ENCODE assay signal across 9 cellular contexts in the genomic region with DNA sequence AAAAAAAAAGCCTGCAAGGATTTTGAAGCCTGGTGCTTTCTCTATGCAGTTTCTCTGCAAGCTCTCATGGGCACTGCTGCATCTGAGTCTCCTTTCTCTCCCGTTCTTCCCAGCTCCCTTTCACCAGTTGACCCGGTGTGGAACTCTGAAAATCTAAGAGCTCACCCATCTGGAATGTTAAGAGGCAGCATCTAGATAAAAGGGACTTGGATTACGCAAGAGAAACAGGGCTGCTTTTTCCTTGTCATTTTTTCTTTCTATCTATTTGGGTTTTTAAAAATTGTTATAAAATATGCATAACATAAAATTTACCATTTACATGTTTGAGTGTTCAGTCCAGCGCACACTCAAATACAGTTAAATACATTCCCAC.
A peak's percentile ranks its signal among the peaks of the same experiment; 100 is the strongest.
DNase-seq lines count a peak whose midpoint lies in the region; TF ChIP-seq lines count a peak whose summit lies in the region.
"Had no signal": no experiment of that assay in that cellular context is flagged by ENCODE, and none has a peak within 500 bp of the region (broad histone marks: within the 10 kb centered on the region; RNA-seq: fewer than 3 reads in every experiment).

No MANE protein-coding gene starts in this region.

- H3K36me3 ChIP-seq in osteoblast (ENCODE audit: insufficient read depth, low read length) = no peaks in the 10 kb centered on the region

- no peaks in the 10 kb centered on the region for H3K27me3 ChIP-seq in osteoblast (ENCODE audit: insufficient read depth, low read length)

- no peak overlapping the region for H3K4me3 ChIP-seq in fibroblast of mammary gland (ENCODE audit: control insufficient read depth, low read depth, low read length)
- no peak overlapping the region for H3K4me3 ChIP-seq in osteoblast (ENCODE audit: insufficient read depth, low read length)

- no peak for TF ChIP-seq CTCF in fibroblast of mammary gland (conservative IDR thresholded peaks at IDR 0.05; ENCODE audit: control insufficient read depth, insufficient read depth, low read depth, low read length)
- no peak for TF ChIP-seq CTCF in osteoblast (IDR thresholded peaks at IDR 0.05; ENCODE audit: extremely low read depth, low read depth, low read length)

- H3K4me2 ChIP-seq in osteoblast (ENCODE audit: insufficient read depth, low read length) = peak overlapping the region; percentile 68

- no peaks in the 10 kb centered on the region for H3K4me1 Mint-ChIP-seq in T-helper 2 cell treated with Interferon-gamma antibody and Interleukin-4, amounts not matched to agents 5 μg/mL and 100 μg/mL, for 36 hours (ENCODE audit: low read depth)

- peak overlapping the region; percentile 87 for H3K27ac ChIP-seq in osteoblast (ENCODE audit: low read depth, low read length)

- peak overlapping the region; percentile 77 for H2AFZ ChIP-seq in osteoblast (ENCODE audit: low read length)

- peaks cover 25% of the 10 kb centered on the region for H3K4me1 ChIP-seq in osteoblast (ENCODE audit: insufficient read depth, low read length)

- H3K79me2 ChIP-seq in osteoblast (ENCODE audit: insufficient read depth, low read length) = no peaks in the 10 kb centered on the region

- H4K20me1 ChIP-seq in osteoblast (ENCODE audit: insufficient read depth, low read length) = no peaks in the 10 kb centered on the region

- H3K36me3 Mint-ChIP-seq in T-helper 2 cell treated with Interferon-gamma antibody and Interleukin-4, amounts not matched to agents 5 μg/mL and 100 μg/mL, for 36 hours (ENCODE audit: low read depth) = no peaks in the 10 kb centered on the region

- DNase-seq in DMS53 (lab: John Stamatoyannopoulos, UW) (peak; percentile 90), NCI-H69 (lab: John Stamatoyannopoulos, UW) (peak; percentile 53), fibroblast of mammary gland (ENCODE audit: low read depth) (peak; percentile 51), osteoblast (ENCODE audit: insufficient read length, low spot score, missing footprints) (peak; percentile 78), COLO829 (ENCODE audit: low spot score) (no peak)
- no peak for DNase-seq in T-helper 2 cell treated with Interferon-gamma antibody and Interleukin-4, amounts not matched to agents 5 μg/mL and 100 μg/mL, for 36 hours (ENCODE audit: low spot score)
- DNase-seq in stimulated activated CD4-positive, alpha-beta T cell treated with anti-CD3 and anti-CD28 coated beads, Interleukin-2, amount 100 ng/mL, for 24 hours = no peak
- DNase-seq in stimulated activated CD4-positive, alpha-beta T cell treated with anti-CD3 and anti-CD28 coated beads, Interleukin-4, amount 100 ng/mL, for 1 hour = no peak
- DNase-seq: T-helper 9 cell had no signal

- peaks cover 5% of the 10 kb centered on the region for H3K27me3 Mint-ChIP-seq in T-helper 2 cell treated with Interferon-gamma antibody and Interleukin-4, amounts not matched to agents 5 μg/mL and 100 μg/mL, for 36 hours (ENCODE audit: low read depth)

- H3K9me3 ChIP-seq in osteoblast (ENCODE audit: low read depth, low read length) = no peaks in the 10 kb centered on the region

- H3K27ac Mint-ChIP-seq in T-helper 2 cell treated with Interferon-gamma antibody and Interleukin-4, amounts not matched to agents 5 μg/mL and 100 μg/mL, for 36 hours = no peak overlapping the region

- no peak overlapping the region for H3K4me3 Mint-ChIP-seq in T-helper 2 cell treated with Interferon-gamma antibody and Interleukin-4, amounts not matched to agents 5 μg/mL and 100 μg/mL, for 36 hours

- H3K9me3 Mint-ChIP-seq in T-helper 2 cell treated with Interferon-gamma antibody and Interleukin-4, amounts not matched to agents 5 μg/mL and 100 μg/mL, for 36 hours = no peaks in the 10 kb centered on the region

Comparison
In these comparisons a context has a peak if more than half of its experiments do, and no peak if none do; other contexts are left out.
1. DNase-seq: peak in DMS53 (single experiment), NCI-H69 (single experiment), fibroblast of mammary gland (single experiment) and osteoblast (single experiment); none in T-helper 2 cell treated with Interferon-gamma antibody and Interleukin-4, amounts not matched to agents 5 μg/mL and 100 μg/mL, for 36 hours (single experiment), COLO829 (single experiment), stimulated activated CD4-positive, alpha-beta T cell treated with anti-CD3 and anti-CD28 coated beads, Interleukin-2, amount 100 ng/mL, for 24 hours (0 of 2) and stimulated activated CD4-positive, alpha-beta T cell treated with anti-CD3 and anti-CD28 coated beads, Interleukin-4, amount 100 ng/mL, for 1 hour (single experiment).